Comparison of ENCODE assay signal across 8 cellular contexts in genomic region chrX:148530464-148531077, GRCh38. TPM values are rescaled to one million over a fixed set of nuclear protein-coding genes. Genes with fewer than 3 reads are reported as not detected.
DNase-seq lines count a peak whose midpoint lies in the region; ATAC-seq and TF ChIP-seq lines count a peak whose summit lies in the region.

No MANE protein-coding gene starts in this region.

- intact Hi-C loops in left ventricle myocardium inferior (cut with micrococcal nuclease): no loop called here
- intact Hi-C loops in Right ventricle myocardium superior (cut with DNase I): no loop called here
- intact Hi-C loops in esophagus muscularis mucosa (cut with DNase I): no loop called here
- intact Hi-C loops in sciatic nerve (cut with DNase I): no loop called here
- intact Hi-C loops in ovary (cut with DNase I): no loop called here

- H3K9me3 ChIP-seq in left ventricle myocardium inferior (replicated peaks): no peaks in the 10 kb centered on the region
- H3K9me3 ChIP-seq in esophagus muscularis mucosa: no peaks in the 10 kb centered on the region
- no peaks in the 10 kb centered on the region for H3K9me3 ChIP-seq in tibial nerve
- H3K9me3 ChIP-seq in ovary: no peaks in the 10 kb centered on the region

- TF ChIP-seq POLR2A in esophagus muscularis mucosa (IDR thresholded peaks at IDR 0.05; ENCODE audit: low read depth) (no peak), tibial nerve (IDR thresholded peaks at IDR 0.05) (no peak), ovary (IDR thresholded peaks at IDR 0.05) (no peak)

- DNase-seq in left ventricle myocardium inferior (no peak), Right ventricle myocardium superior (no peak), NCI-H524 (lab: John Stamatoyannopoulos, UW) (peak; percentile 5 to 15), esophagus muscularis mucosa (ENCODE audit: extremely low spot score) (no peak), tibial nerve (ENCODE audit: low spot score in 2 of 2) (peak in 1 of 2 donors; percentile 19), left lobe of liver (ENCODE audit: low spot score) (no peak), sciatic nerve (ENCODE audit: low spot score) (no peak), ovary (no peak)

- no peak overlapping the region for H3K4me3 ChIP-seq in left ventricle myocardium inferior
- no peak overlapping the region for H3K4me3 ChIP-seq in esophagus muscularis mucosa
- H3K4me3 ChIP-seq in tibial nerve: no peak overlapping the region
- no peak overlapping the region for H3K4me3 ChIP-seq in ovary

- peak; percentile 62 for TF ChIP-seq CTCF in left ventricle myocardium inferior (IDR thresholded peaks at IDR 0.05; ENCODE audit: borderline replicate concordance)
- TF ChIP-seq CTCF in esophagus muscularis mucosa (IDR thresholded peaks at IDR 0.05): peak in 2 of 3 experiments; percentile 46 to 47
- peak in 4 of 5 experiments; percentile 23 to 61 (median 38) for TF ChIP-seq CTCF in tibial nerve (IDR thresholded peaks at IDR 0.05)
- TF ChIP-seq CTCF in ovary (IDR thresholded peaks at IDR 0.05): no peak

- H3K4me1 ChIP-seq in left ventricle myocardium inferior (no peaks in the 10 kb centered on the region), esophagus muscularis mucosa (no peaks in the 10 kb centered on the region), tibial nerve (no peaks in the 10 kb centered on the region), ovary (ENCODE audit: insufficient read depth) (no peaks in the 10 kb centered on the region)

- WGBS in esophagus muscularis mucosa: 12% methylated on average over 2 of the region's 2 CpGs
- WGBS in tibial nerve, 2 donors: 10 to 34% methylated on average over 2 of the region's 2 CpGs
- WGBS in ovary, 3 donors: 16 to 22% (median 18%) methylated on average over 2 of the region's 2 CpGs

- TF ChIP-seq EP300 in esophagus muscularis mucosa (IDR thresholded peaks at IDR 0.05): no peak
- TF ChIP-seq EP300 in tibial nerve (IDR thresholded peaks at IDR 0.05): no peak
- no peak for TF ChIP-seq EP300 in ovary (IDR thresholded peaks at IDR 0.05)

- H3K27ac ChIP-seq in left ventricle myocardium inferior (replicated peaks) (no peak overlapping the region), esophagus muscularis mucosa (replicated peaks in 1 of 4) (no peak overlapping the region), tibial nerve (no peak overlapping the region), ovary (no peak overlapping the region)

- H3K27me3 ChIP-seq in left ventricle myocardium inferior (ENCODE audit: low read depth) (no peaks in the 10 kb centered on the region), esophagus muscularis mucosa (no peaks in the 10 kb centered on the region), tibial nerve (no peaks in the 10 kb centered on the region), ovary (no peaks in the 10 kb centered on the region)

- no peaks in the 10 kb centered on the region for H3K36me3 ChIP-seq in left ventricle myocardium inferior
- no peaks in the 10 kb centered on the region for H3K36me3 ChIP-seq in esophagus muscularis mucosa
- H3K36me3 ChIP-seq in tibial nerve: no peaks in the 10 kb centered on the region
- H3K36me3 ChIP-seq in ovary: no peaks in the 10 kb centered on the region

- ATAC-seq in Right ventricle myocardium superior (ENCODE audit: poor library complexity): no peak
- no peak for ATAC-seq in left lobe of liver
- no peak for ATAC-seq in sciatic nerve

RNA-seq across cellular contexts. Expression of gene AFF2, which starts 30.2 kb away (rescaled TPM):
- 0.27 TPM for total RNA-seq in left ventricle myocardium inferior
- total RNA-seq in Right ventricle myocardium superior: 0.24 TPM
- total RNA-seq in esophagus muscularis mucosa: 10 to 100 TPM in 1 of 4 donors, 1 to 10 TPM in 3; 3.8 to 10.8 (median 6.8) TPM
- total RNA-seq in tibial nerve: 10 to 100 TPM; 13.2 to 20.3 (median 16.1) TPM
- 0.13 TPM for total RNA-seq in left lobe of liver
- total RNA-seq in sciatic nerve: 7.6 TPM
- 10 to 100 TPM in 1 of 7 donors, 1 to 10 TPM in 6; 1.3 to 12.3 (median 4.6) TPM for total RNA-seq in ovary
- 10 to 100 TPM in 1 of 2 donors, 1 to 10 TPM in 1; 2.8 to 11.8 TPM for polyA plus RNA-seq in ovary

Comparison
In these comparisons a context has a peak if more than half of its experiments do, and no peak if none do; other contexts are left out.
1. DNase-seq: peak in NCI-H524 (2 of 2); none in left ventricle myocardium inferior (single experiment), Right ventricle myocardium superior (single experiment), esophagus muscularis mucosa (single experiment), left lobe of liver (single experiment), sciatic nerve (single experiment) and ovary (0 of 5).
2. CTCF ChIP-seq: peak in left ventricle myocardium inferior (single experiment), esophagus muscularis mucosa (2 of 3) and tibial nerve (4 of 5); none in ovary (0 of 3).